ENCODE assay signal across 1 cellular context in genomic region chr2:159797468-159798375, GRCh38.
TF ChIP-seq lines count a peak whose summit lies in the region.

CD302 (minus strand) TSS chr2:159798208; CDS start chr2:159798198, 10 bp downstream.

TF ChIP-seq in K562, 482 proteins besides CTCF, POLR2A, EP300 and RAD21 (continued from another document and continues in another):
- TF ChIP-seq ZNF518B (CRISPR knock-in tag; IDR thresholded peaks at IDR 0.05) (no peak), CXXC5 (CRISPR knock-in tag; IDR thresholded peaks at IDR 0.05) (peak; percentile 19; the same call in 1 of the 2 replicates), SMAD3 (CRISPR knock-in tag; conservative IDR thresholded peaks at IDR 0.05) (no peak), EGR1 (conservative IDR thresholded peaks at IDR 0.05) (0 out of 2 replicates have a peak, but pooled peaks have one; percentile 43), L3MBTL2 (IDR thresholded peaks at IDR 0.05) (peak; percentile 45; the same call in 1 of the 2 replicates), RNF219 (CRISPR knock-in tag; IDR thresholded peaks at IDR 0.05) (no peak), ZNF212 (CRISPR knock-in tag; IDR thresholded peaks at IDR 0.05) (no peak), TRIM25 (IDR thresholded peaks at IDR 0.05; ENCODE audit: borderline replicate concordance) (no peak), ZNF318 (IDR thresholded peaks at IDR 0.05; ENCODE audit: borderline replicate concordance in 1 of 2, low read depth in 1 of 2) (no peak), BDP1 (IDR thresholded peaks at IDR 0.05; ENCODE audit: insufficient read depth, insufficient read length) (no peak), ZBTB5 (IDR thresholded peaks at IDR 0.05) (no peak), E2F6 (IDR thresholded peaks at IDR 0.05; ENCODE audit: borderline replicate concordance in 1 of 2, extremely low read depth in 1 of 2, insufficient read depth in 1 of 2, insufficient read length in 1 of 2, low read depth in 1 of 2, low read length in 1 of 2, poor library complexity in 1 of 2, severe bottlenecking in 1 of 2) (peak; percentile 23 to 79), TFE3 (CRISPR knock-in tag; IDR thresholded peaks at IDR 0.05) (0 out of 2 replicates have a peak, but pooled peaks have one; percentile 4), ZSCAN32 (CRISPR knock-in tag; IDR thresholded peaks at IDR 0.05) (no peak), NCOA6 (IDR thresholded peaks at IDR 0.05) (peak; percentile 54)
